Comparison of ENCODE assay signal across 9 cellular contexts in the genomic region with DNA sequence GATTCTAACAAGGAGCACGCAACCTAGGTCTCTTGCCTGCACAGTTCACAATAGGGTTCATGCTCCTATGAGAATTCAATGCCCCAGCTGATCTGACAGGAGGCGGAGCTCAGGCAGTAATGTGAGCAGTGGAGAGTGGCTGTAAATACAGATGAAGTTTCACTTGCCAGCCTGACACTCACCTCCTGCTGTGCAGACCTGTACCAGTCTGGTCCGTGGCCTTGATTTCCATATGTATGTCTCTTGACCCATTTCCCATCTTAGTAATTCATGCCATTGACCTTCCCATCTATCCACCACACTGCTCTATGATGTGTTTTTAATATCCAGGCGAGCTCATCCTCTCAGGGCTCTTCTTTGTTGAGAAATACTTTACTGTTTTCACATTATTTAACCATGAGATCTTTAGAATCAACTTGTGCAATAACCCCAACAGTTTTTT.
A peak's percentile ranks its signal among the peaks of the same experiment; 100 is the strongest.
DNase-seq lines count a peak whose midpoint lies in the region; ATAC-seq and TF ChIP-seq lines count a peak whose summit lies in the region.
"Had no signal": no experiment of that assay in that cellular context is flagged by ENCODE, and none has a peak within 500 bp of the region (broad histone marks: within the 10 kb centered on the region; RNA-seq: fewer than 3 reads in every experiment).

No MANE protein-coding gene starts in this region.

- TF ChIP-seq CTCF in PC-3 (conservative IDR thresholded peaks at IDR 0.05; ENCODE audit: low read depth, low read length) (no peak), right lobe of liver (IDR thresholded peaks at IDR 0.05) (no peak)

- no peaks in the 10 kb centered on the region for H3K27me3 ChIP-seq in PC-3 (ENCODE audit: low read length)
- no peaks in the 10 kb centered on the region for H3K27me3 ChIP-seq in right lobe of liver

- BruUV-seq in PC-3 (replicated peaks; lab: Mats Ljungman, UMichigan): no TSS peak

- H3K9me2 ChIP-seq in PC-3 (replicated peaks; ENCODE audit: low read length): no peaks in the 10 kb centered on the region

- H3K4me3 ChIP-seq in PC-3 (ENCODE audit: low read length): no peak overlapping the region
- H3K4me3 ChIP-seq in right lobe of liver: no peak overlapping the region
- H3K4me3 ChIP-seq: PC-9 had no signal

- H3K36me3 ChIP-seq in PC-3 (ENCODE audit: low read depth, low read length) (no peaks in the 10 kb centered on the region), right lobe of liver (no peaks in the 10 kb centered on the region)

- H3F3A ChIP-seq in PC-3 (ENCODE audit: low read length, unreplicated experiment): no peaks in the 10 kb centered on the region

- POLR2A ChIA-PET in PC-3 (lab: Charles Lee; ENCODE audit: unreplicated experiment): no interaction called here

- H4K20me1 ChIP-seq in PC-3 (ENCODE audit: low read length): no peaks in the 10 kb centered on the region

- H2AFZ ChIP-seq in PC-3 (ENCODE audit: low read length): no peak overlapping the region
- H2AFZ ChIP-seq: PC-9 had no signal

- ATAC-seq in GM19452 (IDR thresholded peaks at IDR 0.05; ENCODE audit: unreplicated experiment) (peak; percentile 70), HG03342 (IDR thresholded peaks at IDR 0.05; ENCODE audit: unreplicated experiment) (peak; percentile 82), PC-3 (peak; percentile 65; the same call in 1 of the 2 replicates), right lobe of liver (peak; percentile 81 to 95 (median 88))

- intact Hi-C loops in PC-3 (cut with micrococcal nuclease) (loop anchor here (5.0 kb wide), 1 partner anchor 41 kb away; no protein-coding TSS in a partner anchor), right lobe of liver (cut with DNase I) (no loop called here)

- peaks cover 21% of the 10 kb centered on the region; the same call in 1 of the 2 replicates for H3K79me2 ChIP-seq in PC-3 (ENCODE audit: low read length)

- CTCF ChIA-PET in PC-3 (lab: Charles Lee): no interaction called here

- H3K4me1 ChIP-seq in PC-3 (ENCODE audit: insufficient read depth, low read length) (no peaks in the 10 kb centered on the region), right lobe of liver (peaks cover 0 to 37% (median 9%) of the 10 kb centered on the region in 4 donors)

- no peak overlapping the region for H3K9ac ChIP-seq in PC-3 (ENCODE audit: low read length)

- no peak overlapping the region for H3K4me2 ChIP-seq in PC-3 (ENCODE audit: low read length)
- H3K4me2 ChIP-seq: PC-9 had no signal

- TF ChIP-seq POLR2A in right lobe of liver (IDR thresholded peaks at IDR 0.05): no peak

- H3K9me3 ChIP-seq in PC-3 (ENCODE audit: low read length): no peaks in the 10 kb centered on the region
- no peaks in the 10 kb centered on the region for H3K9me3 ChIP-seq in right lobe of liver

- 44% methylated on average over 4 of the region's 4 CpGs for WGBS in right lobe of liver (ENCODE audit: insufficient coverage, low coverage, low lambda C conversion rate, missing lambda C conversion rate)

- no peak overlapping the region for H3K27ac ChIP-seq in PC-3 (ENCODE audit: low read length)
- H3K27ac ChIP-seq in right lobe of liver: peak overlapping the region in 2 of 3 donors; percentile 19 to 45
- H3K27ac ChIP-seq: PC-9 had no signal

- DNase-seq in EL (peak; percentile 30), PC-3 (peak; percentile 13), right lobe of liver (peak; percentile 35 to 71 (median 68)), globus pallidus (ENCODE audit: low spot score) (no peak), A172 (ENCODE audit: low spot score) (no peak), COLO829 (ENCODE audit: low spot score) (no peak)

Comparison
In these comparisons a context has a peak if more than half of its experiments do, and no peak if none do; other contexts are left out.
1. DNase-seq: peak in EL (single experiment), PC-3 (single experiment) and right lobe of liver (3 of 3); none in globus pallidus (single experiment), A172 (single experiment) and COLO829 (single experiment).
2. Peak in every context shown above with its lines, with median percentiles within 50 percentile points of each other: ATAC-seq.